1 cellular context compared by ENCODE assay signal in the genomic region with DNA sequence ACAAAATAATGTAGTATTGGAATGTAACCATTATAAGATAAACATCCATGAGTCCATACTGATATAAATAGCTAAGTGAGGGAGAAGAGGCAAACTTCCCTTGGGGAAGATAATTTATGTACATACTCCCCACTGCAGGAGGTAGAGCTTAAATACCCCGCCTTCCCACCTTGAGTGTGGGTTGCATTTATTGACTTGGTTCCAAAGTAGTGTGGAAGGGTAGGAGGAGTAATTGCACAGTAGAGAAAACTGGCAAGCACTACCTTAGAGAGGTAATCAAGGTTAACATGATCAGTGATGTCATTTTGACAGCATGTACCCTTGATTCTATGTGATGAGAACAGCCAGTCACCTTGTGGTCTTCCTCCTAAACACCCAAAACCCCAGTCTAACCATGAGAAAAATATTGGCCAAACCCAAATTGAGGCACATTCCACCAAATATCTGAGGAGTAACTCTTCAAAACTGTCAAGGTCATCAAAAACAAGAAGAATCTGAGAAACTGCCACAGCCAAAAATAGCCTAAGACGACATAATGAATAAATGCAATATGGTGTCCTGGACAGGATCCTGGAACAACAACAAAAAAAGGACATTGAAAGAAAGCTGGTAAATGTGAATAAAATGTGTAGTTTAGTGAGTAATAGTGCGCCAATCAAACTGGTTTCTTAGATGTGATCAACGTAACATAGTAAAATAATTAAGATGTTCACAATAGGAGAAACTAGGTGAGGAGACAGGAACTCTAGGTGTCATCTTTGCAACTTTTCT.
TF ChIP-seq lines count a peak whose summit lies in the region.

No MANE protein-coding gene starts in this region.

TF ChIP-seq in GM23338, 12 proteins besides CTCF, POLR2A, EP300 and RAD21 (continued from another document):
- TF ChIP-seq ZNF462 (CRISPR knock-in tag; IDR thresholded peaks at IDR 0.05) (no peak), JUNB (IDR thresholded peaks at IDR 0.05; ENCODE audit: unreplicated experiment) (no peak), CREB1 (CRISPR knock-in tag; IDR thresholded peaks at IDR 0.05; ENCODE audit: low read depth) (no peak), ZNF331 (CRISPR knock-in tag; IDR thresholded peaks at IDR 0.05; ENCODE audit: low read depth) (no peak), STAT1 (IDR thresholded peaks at IDR 0.05; ENCODE audit: unreplicated experiment) (no peak), POLR2AphosphoS5 (IDR thresholded peaks at IDR 0.05; ENCODE audit: low read depth) (no peak), EZH2 (IDR thresholded peaks at IDR 0.05; ENCODE audit: low read depth, unreplicated experiment) (no peak), NANOG (IDR thresholded peaks at IDR 0.05; ENCODE audit: borderline replicate concordance) (no peak), ZNF114 (CRISPR knock-in tag; IDR thresholded peaks at IDR 0.05) (no peak)
